1 cellular context compared by ENCODE assay signal in the genomic region with DNA sequence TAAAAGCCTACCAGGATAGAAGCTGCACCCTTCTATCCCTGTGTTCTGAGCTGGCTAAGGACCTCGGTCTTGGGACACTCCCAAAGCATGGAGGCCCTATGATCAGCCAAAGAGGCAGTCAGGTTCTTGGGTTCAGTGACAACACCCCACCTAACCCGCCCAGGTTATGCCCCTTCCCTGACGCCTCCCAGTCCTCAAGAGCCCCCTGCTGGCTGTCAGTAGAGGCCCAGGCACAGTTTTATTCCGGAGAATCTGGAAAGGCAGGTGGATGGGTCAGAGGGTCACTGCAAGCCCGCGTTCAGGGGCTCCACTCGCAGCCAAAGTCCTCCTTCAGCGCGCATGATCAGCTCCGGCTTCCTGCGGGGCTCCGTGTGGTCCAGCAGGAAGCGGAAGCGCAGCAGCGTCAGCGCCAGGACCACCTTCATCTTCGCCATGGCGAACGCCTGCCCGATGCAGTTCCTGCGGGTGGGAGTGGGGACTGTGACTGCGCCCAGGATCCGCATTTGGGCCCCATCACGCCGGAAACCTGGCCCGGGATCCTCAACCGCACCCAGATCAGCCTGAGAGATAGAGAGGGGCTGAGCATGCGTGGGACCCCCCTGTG.
TF ChIP-seq lines count a peak whose summit lies in the region.

No MANE protein-coding gene starts in this region.

TF ChIP-seq in GM12878, 131 proteins besides CTCF, POLR2A, EP300 and RAD21:
- no peak for TF ChIP-seq SREBF1 (IDR thresholded peaks at IDR 0.05; ENCODE audit: low read length)
- TF ChIP-seq CBX5 (IDR thresholded peaks at IDR 0.05; ENCODE audit: low read depth) = no peak
- no peak for TF ChIP-seq DPF2 (IDR thresholded peaks at IDR 0.05)
- no peak for TF ChIP-seq BCLAF1 (IDR thresholded peaks at IDR 0.05)
- no peak for TF ChIP-seq ZZZ3 (IDR thresholded peaks at IDR 0.05; ENCODE audit: control insufficient read depth, insufficient read length, low read depth)
